Comparison of ENCODE assay signal across 1 cellular context in the genomic region with DNA sequence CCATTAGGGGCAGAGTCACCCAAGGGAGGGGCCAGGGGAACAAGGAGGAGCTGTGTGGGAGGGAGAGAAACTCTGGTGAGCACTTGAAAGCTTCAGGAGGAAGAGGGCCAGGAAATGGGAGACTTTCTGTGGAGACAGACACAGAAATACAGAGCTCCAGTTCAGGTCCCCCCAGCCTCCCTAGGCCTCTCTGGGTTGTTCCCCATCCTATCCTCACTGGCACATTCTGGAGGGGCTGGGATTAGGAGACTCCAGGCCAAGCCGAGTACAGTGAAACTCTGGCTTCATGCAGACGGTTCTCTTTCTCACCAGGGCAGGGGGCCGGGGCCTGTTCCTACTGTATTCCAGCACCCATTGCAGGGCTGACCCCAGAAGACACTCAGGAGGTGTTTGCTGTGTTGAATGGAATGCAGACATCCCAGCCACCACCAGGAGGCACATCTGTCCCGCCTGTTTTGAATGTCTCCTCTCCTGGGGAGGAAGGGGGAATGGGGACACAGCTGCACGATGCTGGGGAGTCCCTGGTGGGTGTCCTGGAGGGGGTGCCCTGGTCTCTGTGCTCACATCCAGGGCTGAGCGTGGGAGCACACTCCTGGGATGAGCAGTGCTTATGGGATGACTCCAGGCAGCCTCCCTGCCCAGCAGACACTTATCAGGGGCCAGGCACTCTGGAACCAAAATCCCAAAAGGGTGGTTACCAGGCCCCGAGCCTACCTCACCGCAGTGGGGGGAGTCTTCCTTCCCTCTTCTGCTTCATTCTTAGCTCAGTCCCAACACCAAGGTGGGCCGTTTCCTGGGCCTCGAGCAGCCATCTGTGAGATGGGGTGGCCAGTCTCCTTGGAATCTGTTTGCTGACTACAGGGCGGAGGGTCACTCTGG.
TF ChIP-seq lines count a peak whose summit lies in the region.

No MANE protein-coding gene starts in this region.

TF ChIP-seq in H1, 55 proteins besides CTCF, POLR2A, EP300 and RAD21:
- peak; percentile 56 for TF ChIP-seq TEAD4 (IDR thresholded peaks at IDR 0.05; ENCODE audit: low read depth, low read length)
- no peak for TF ChIP-seq BRCA1 (IDR thresholded peaks at IDR 0.05; ENCODE audit: low read depth, low read length)
- no peak for TF ChIP-seq PHF8 (conservative IDR thresholded peaks at IDR 0.05; ENCODE audit: low read depth, low read length)
- no peak for TF ChIP-seq SRF (IDR thresholded peaks at IDR 0.05; ENCODE audit: low read depth, low read length)
- TF ChIP-seq, protein P1, sequence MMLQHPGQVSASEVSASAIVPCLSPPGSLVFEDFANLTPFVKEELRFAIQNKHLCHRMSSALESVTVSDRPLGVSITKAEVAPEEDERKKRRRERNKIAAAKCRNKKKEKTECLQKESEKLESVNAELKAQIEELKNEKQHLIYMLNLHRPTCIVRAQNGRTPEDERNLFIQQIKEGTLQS (IDR thresholded peaks at IDR 0.05; ENCODE audit: insufficient read depth, low read depth, low read length): no peak
- no peak for TF ChIP-seq SIN3A (conservative IDR thresholded peaks at IDR 0.05 in 1 of 2, IDR thresholded peaks at IDR 0.05 in 1 of 2; ENCODE audit: low read depth in 1 of 2, low read length in 2 of 2)
- TF ChIP-seq, protein P2, sequence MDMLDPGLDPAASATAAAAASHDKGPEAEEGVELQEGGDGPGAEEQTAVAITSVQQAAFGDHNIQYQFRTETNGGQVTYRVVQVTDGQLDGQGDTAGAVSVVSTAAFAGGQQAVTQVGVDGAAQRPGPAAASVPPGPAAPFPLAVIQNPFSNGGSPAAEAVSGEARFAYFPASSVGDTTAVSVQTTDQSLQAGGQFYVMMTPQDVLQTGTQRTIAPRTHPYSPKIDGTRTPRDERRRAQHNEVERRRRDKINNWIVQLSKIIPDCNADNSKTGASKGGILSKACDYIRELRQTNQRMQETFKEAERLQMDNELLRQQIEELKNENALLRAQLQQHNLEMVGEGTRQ (IDR thresholded peaks at IDR 0.05; ENCODE audit: low read length): no peak
TF ChIP-seq in H1: peak in this region for 1.
